Comparison of ENCODE assay signal across 8 cellular contexts in the genomic region with DNA sequence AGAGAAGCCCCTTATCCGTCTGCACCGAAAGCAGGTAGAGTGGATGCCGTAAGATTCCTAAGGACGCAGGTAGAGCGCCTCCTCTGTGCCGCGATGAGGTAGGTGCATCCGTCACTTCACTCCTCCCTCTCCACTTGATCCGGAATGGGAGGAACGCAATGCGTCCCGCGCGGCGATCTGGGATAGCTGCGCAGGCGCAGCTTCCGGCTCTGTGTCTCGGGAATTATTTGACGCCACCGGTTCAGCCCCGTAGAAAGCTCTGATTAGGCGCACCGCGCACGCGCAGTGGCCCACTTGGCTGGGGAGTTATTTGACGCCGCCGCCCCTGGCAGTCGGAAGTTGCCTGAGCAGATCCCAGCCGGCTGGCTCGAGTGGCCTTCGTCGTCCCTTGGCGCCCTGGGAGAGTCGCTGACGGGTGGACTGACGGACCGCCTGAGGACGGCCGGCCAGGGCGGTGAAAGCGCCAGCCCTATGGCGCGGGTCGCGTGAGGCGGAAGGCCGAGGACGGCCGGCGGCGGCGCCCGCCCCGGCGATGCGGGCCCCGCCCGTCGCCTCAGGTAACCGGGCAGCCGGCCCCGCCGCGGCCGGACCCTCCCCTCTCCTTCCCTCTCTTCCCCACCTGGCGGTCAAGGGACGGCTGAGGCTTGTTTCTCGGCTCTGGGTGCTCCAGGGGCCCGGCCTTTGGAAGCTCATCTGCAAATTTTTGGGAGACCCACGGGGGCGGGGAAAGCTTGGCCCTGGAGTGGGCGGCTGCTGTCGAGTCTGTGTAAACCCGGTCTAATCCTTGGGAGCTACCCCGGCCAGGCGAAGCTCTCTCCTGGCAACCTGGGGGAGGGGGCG. TPM values are rescaled to one million over a fixed set of nuclear protein-coding genes. Genes with fewer than 3 reads are reported as not detected.
DNase-seq lines count a peak whose midpoint lies in the region; ATAC-seq and TF ChIP-seq lines count a peak whose summit lies in the region.

A gene (plus strand): TSS at position 331 of the 840 bp plus-strand sequence. CDS start 15,590 bp downstream, outside the sequence.

- intact Hi-C loops in PC-9 (cut with micrococcal nuclease; ENCODE audit: unreplicated experiment) = loop anchor here (1.0 kb wide), 2 partner anchors 26 to 37 kb away; a partner anchor contains a TSS

- in situ Hi-C loops in KBM-7 (cut with MboI; ENCODE audit: low pct_unique_long_range_greater_than_20kb, low sequenced_read_pairs) = no loop called here

- peak within 1 kb of the TSS; percentile 88 for H3K4me3 ChIP-seq in PC-9
- peak within 1 kb of the TSS; percentile 85 for H3K4me3 ChIP-seq in epithelial cell of proximal tubule (ENCODE audit: low read depth, low read length)

- H3K9me3 ChIP-seq in PC-9 (ENCODE audit: insufficient read depth, low read depth) = no peaks in the 10 kb centered on the region

- H3K27me3 ChIP-seq in PC-9 (ENCODE audit: insufficient read depth, low read depth) = no peaks in the 10 kb centered on the region

- TF ChIP-seq CTCF in PC-9 (conservative IDR thresholded peaks at IDR 0.05) (peak; percentile 78), epithelial cell of proximal tubule (conservative IDR thresholded peaks at IDR 0.05; ENCODE audit: low read depth, low read length) (peak; percentile 55)

- no peaks in the 10 kb centered on the region for H3K9me2 ChIP-seq in PC-9 (ENCODE audit: insufficient read depth)

- H4K20me1 ChIP-seq in PC-9 (ENCODE audit: insufficient read depth) = peaks cover 42% of the 10 kb centered on the region

- H3K79me2 ChIP-seq in PC-9 (ENCODE audit: low read depth) = peaks cover 48% of the 10 kb centered on the region

- H3K27ac ChIP-seq in PC-9 = peak within 1 kb of the TSS; percentile 62

- no peaks in the 10 kb centered on the region for H3K36me3 ChIP-seq in PC-9 (ENCODE audit: low read depth)

- CTCF ChIA-PET in PC-9 (lab: Charles Lee) = interaction anchor here (0.6 to 3.0 kb wide), 6 partner anchors 14 to 135 kb away, joined by 3 to 27 read pairs (median 7); a partner anchor contains a TSS

- peak within 1 kb of the TSS; percentile 80 for H3K4me2 ChIP-seq in PC-9

- H3F3A ChIP-seq in PC-9 (ENCODE audit: insufficient read depth, low read depth) = peaks cover 14% of the 10 kb centered on the region

- BruUV-seq in PC-9 (replicated peaks; lab: Mats Ljungman, UMichigan) = no TSS peak

- peaks cover 28% of the 10 kb centered on the region for H3K4me1 ChIP-seq in PC-9 (replicated peaks; ENCODE audit: insufficient read depth)

- DNase-seq in DMS53 treated with DMSO at 0.1 percent for 48 hours (lab: John Stamatoyannopoulos, UW; ENCODE audit: unreplicated experiment) (peak; percentile 98), KBM-7 (peak; percentile 99), PC-9 (peak; percentile 98 to 100), epithelial cell of proximal tubule (ENCODE audit: low read depth) (peak; percentile 84), mucosa of gallbladder (ENCODE audit: low spot score) (peak; percentile 99)
- DNase-seq in activated T-cell treated with anti-CD3 and anti-CD28 coated beads, Interleukin-2, amount 50 U/mL, for 1 hour = peak; percentile 98
- peak; percentile 94 to 96 for DNase-seq in stimulated activated CD8-positive, alpha-beta memory T cell treated with anti-CD3 and anti-CD28 coated beads, Interleukin-4, amount 100 ng/mL, for 4 hours (ENCODE audit: low read depth in 2 of 2, low spot score in 1 of 2)

- POLR2A ChIA-PET in PC-9 (lab: Charles Lee; ENCODE audit: unreplicated experiment) = interaction anchor here (0.5 to 2.2 kb wide), 7 partner anchors 13 to 137 kb away, joined by 3 to 33 read pairs (median 4); a partner anchor contains a TSS

- peak; percentile 87 for ATAC-seq in GM21717 (IDR thresholded peaks at IDR 0.05; ENCODE audit: unreplicated experiment)

- peak within 1 kb of the TSS; percentile 91 for H2AFZ ChIP-seq in PC-9

RNA-seq across cellular contexts. Expression of the gene that starts here (rescaled TPM):
- total RNA-seq in PC-9 (2021) = 35.2 and 40.2 TPM in 2 replicates
- 17.1 and 19.1 TPM in 2 replicates for total RNA-seq in epithelial cell of proximal tubule
- total RNA-seq in mucosa of gallbladder = 36.5 TPM

Comparison
In these comparisons a context has a peak if more than half of its experiments do, and no peak if none do; other contexts are left out.
1. Peak in every context shown above with its lines: DNase-seq, ATAC-seq, H3K4me3 ChIP-seq and H3K27ac ChIP-seq.